ENCODE assay signal across 8 cellular contexts in the genomic region with DNA sequence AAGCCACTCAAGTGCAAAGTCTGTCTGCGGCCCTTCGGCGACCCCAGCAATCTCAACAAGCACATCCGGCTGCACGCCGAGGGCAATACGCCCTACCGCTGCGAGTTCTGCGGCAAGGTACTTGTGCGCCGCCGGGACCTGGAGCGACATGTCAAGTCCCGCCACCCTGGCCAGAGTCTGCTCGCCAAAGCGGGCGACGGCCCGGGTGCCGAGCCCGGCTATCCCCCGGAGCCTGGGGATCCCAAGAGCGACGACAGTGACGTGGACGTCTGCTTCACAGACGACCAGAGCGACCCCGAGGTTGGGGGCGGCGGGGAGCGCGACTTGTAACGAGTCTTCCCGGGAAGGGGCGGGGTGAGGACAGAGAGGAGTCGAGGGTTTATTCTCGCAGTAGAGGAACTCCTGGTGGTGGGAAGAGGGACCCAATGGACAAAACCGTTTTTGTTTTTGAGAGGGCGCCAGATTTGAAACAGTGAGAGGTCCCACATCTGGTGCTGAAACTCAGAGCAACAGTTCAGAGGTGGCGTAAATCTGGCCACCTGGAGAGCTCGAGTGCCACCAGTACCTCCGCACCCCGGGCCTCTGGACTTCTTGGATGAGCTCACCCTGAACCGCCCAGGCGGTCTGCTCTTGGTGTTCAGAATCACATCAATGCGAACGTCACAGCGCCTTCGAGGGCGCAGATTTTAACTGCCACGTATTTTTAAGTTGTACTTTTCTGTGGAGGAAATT.
DNase-seq lines count a peak whose midpoint lies in the region; ATAC-seq lines count a peak whose summit lies in the region.

No MANE protein-coding gene starts in this region.

- H3K4me1 Mint-ChIP-seq in activated naive CD4-positive, alpha-beta T cell treated with anti-CD3 and anti-CD28 coated beads, Interleukin-2, amount 10 ng/mL, durations not matched to agents 7 days and 5 days: peaks cover 18% of the 10 kb centered on the region
- peaks cover 34% of the 10 kb centered on the region for H3K4me1 Mint-ChIP-seq in stimulated activated effector memory CD8-positive, alpha-beta T cell treated with anti-CD3 and anti-CD28 coated beads, Interleukin-12 subunit alpha, Interleukin-12 subunit beta, amount 100 ng/mL, for 72 hours

- H3K27me3 Mint-ChIP-seq in activated naive CD4-positive, alpha-beta T cell treated with anti-CD3 and anti-CD28 coated beads, Interleukin-2, amount 10 ng/mL, durations not matched to agents 7 days and 5 days: peaks cover 91% of the 10 kb centered on the region

- ATAC-seq in HG03439 (IDR thresholded peaks at IDR 0.05; ENCODE audit: unreplicated experiment): peak; percentile 24
- ATAC-seq in stimulated activated effector memory CD8-positive, alpha-beta T cell treated with anti-CD3 and anti-CD28 coated beads, Interleukin-12 subunit alpha, Interleukin-12 subunit beta, amount 100 ng/mL, for 72 hours: peak; percentile 43

- CTCF ChIA-PET in activated naive CD4-positive, alpha-beta T cell treated with anti-CD3 and anti-CD28 coated beads, Interleukin-2, amount 10 ng/mL, durations not matched to agents 7 days and 5 days (lab: Charles Lee): interaction anchor here (1.9 kb wide), 1 partner anchor 46 kb away, joined by 4 read pairs; a partner anchor contains a TSS

- H3K4me3 Mint-ChIP-seq in activated naive CD4-positive, alpha-beta T cell treated with anti-CD3 and anti-CD28 coated beads, Interleukin-2, amount 10 ng/mL, durations not matched to agents 7 days and 5 days: peak overlapping the region; percentile 50
- peak overlapping the region; percentile 74 for H3K4me3 Mint-ChIP-seq in stimulated activated effector memory CD8-positive, alpha-beta T cell treated with anti-CD3 and anti-CD28 coated beads, Interleukin-12 subunit alpha, Interleukin-12 subunit beta, amount 100 ng/mL, for 72 hours

- H3K4me3 ChIP-seq in iPS-11a (ENCODE audit: low read depth, low read length): peak overlapping the region; percentile 28

- H3K27ac Mint-ChIP-seq in activated naive CD4-positive, alpha-beta T cell treated with anti-CD3 and anti-CD28 coated beads, Interleukin-2, amount 10 ng/mL, durations not matched to agents 7 days and 5 days: peak overlapping the region; percentile 19
- H3K27ac Mint-ChIP-seq in stimulated activated effector memory CD8-positive, alpha-beta T cell treated with anti-CD3 and anti-CD28 coated beads, Interleukin-12 subunit alpha, Interleukin-12 subunit beta, amount 100 ng/mL, for 72 hours: no peak overlapping the region

- no peaks in the 10 kb centered on the region for H3K9me3 Mint-ChIP-seq in activated naive CD4-positive, alpha-beta T cell treated with anti-CD3 and anti-CD28 coated beads, Interleukin-2, amount 10 ng/mL, durations not matched to agents 7 days and 5 days
- no peaks in the 10 kb centered on the region for H3K9me3 Mint-ChIP-seq in stimulated activated effector memory CD8-positive, alpha-beta T cell treated with anti-CD3 and anti-CD28 coated beads, Interleukin-12 subunit alpha, Interleukin-12 subunit beta, amount 100 ng/mL, for 72 hours

- DNase-seq in activated naive CD4-positive, alpha-beta T cell treated with anti-CD3 and anti-CD28 coated beads, Interleukin-2, amount 10 ng/mL, durations not matched to agents 7 days and 5 days: peak; percentile 49
- DNase-seq in activated naive CD4-positive, alpha-beta T cell (lab: John Stamatoyannopoulos, UW): no peak
- DNase-seq in SW 1271 (lab: John Stamatoyannopoulos, UW): peak; percentile 45 to 77
- peak in 1 of 2 donors; percentile 57 for DNase-seq in stimulated activated effector memory CD8-positive, alpha-beta T cell treated with anti-CD3 and anti-CD28 coated beads, Interleukin-12 subunit alpha, Interleukin-12 subunit beta, amount 100 ng/mL, for 72 hours (ENCODE audit: low spot score in 2 of 2)
- DNase-seq in 8988T: no peak
- no peak for DNase-seq in kidney tubule cell (ENCODE audit: low spot score)

- H3K36me3 Mint-ChIP-seq in activated naive CD4-positive, alpha-beta T cell treated with anti-CD3 and anti-CD28 coated beads, Interleukin-2, amount 10 ng/mL, durations not matched to agents 7 days and 5 days: peaks cover 3% of the 10 kb centered on the region
- peaks cover 4% of the 10 kb centered on the region for H3K36me3 Mint-ChIP-seq in stimulated activated effector memory CD8-positive, alpha-beta T cell treated with anti-CD3 and anti-CD28 coated beads, Interleukin-12 subunit alpha, Interleukin-12 subunit beta, amount 100 ng/mL, for 72 hours

Comparison
In these comparisons a context has a peak if more than half of its experiments do, and no peak if none do; other contexts are left out.
1. DNase-seq: peak in activated naive CD4-positive, alpha-beta T cell treated with anti-CD3 and anti-CD28 coated beads, Interleukin-2, amount 10 ng/mL, durations not matched to agents 7 days and 5 days (single experiment) and SW 1271 (2 of 2); none in activated naive CD4-positive, alpha-beta T cell (0 of 4), 8988T (single experiment) and kidney tubule cell (single experiment).